ENCODE assay signal across 8 cellular contexts in genomic region chr22:27880778-27881394, GRCh38. TPM values are rescaled to one million over a fixed set of nuclear protein-coding genes. Genes with fewer than 3 reads are reported as not detected.
DNase-seq lines count a peak whose midpoint lies in the region; ATAC-seq, FAIRE-seq and TF ChIP-seq lines count a peak whose summit lies in the region.

No MANE protein-coding gene starts in this region.

- no peaks in the 10 kb centered on the region for H3K9me3 ChIP-seq in gastrocnemius medialis

- ATAC-seq in gastrocnemius medialis, result peak; percentile 81 to 85

- DNase-seq in GM12864 (ENCODE audit: low read depth) (no peak), NCI-H446 (lab: John Stamatoyannopoulos, UW) (peak; percentile 57 to 79), astrocyte of the spinal cord (ENCODE audit: low read depth, low spot score) (peak; percentile 85), hippocampal formation (lab: John Stamatoyannopoulos, UW) (peak; percentile 24 to 91), gastrocnemius medialis (no peak), posterior vena cava (ENCODE audit: low spot score) (no peak), HPDE6-E6E7 (ENCODE audit: extremely low spot score) (no peak)

- in situ Hi-C loops in astrocyte of the spinal cord (cut with HindIII; ENCODE audit: low sequenced_read_pairs), result no loop called here
- in situ Hi-C loops in gastrocnemius medialis (cut with MboI; ENCODE audit: low sequenced_read_pairs in 4 of 4), result loop anchor here (10.0 to 25.0 kb wide), 2 partner anchors 706 to 714 kb away; no protein-coding TSS in a partner anchor

- H3K4me3 ChIP-seq in GM12864 (ENCODE audit: low read depth, low read length) (no peak overlapping the region), astrocyte of the spinal cord (ENCODE audit: low read depth, low read length) (no peak overlapping the region), gastrocnemius medialis (no peak overlapping the region)

- H3K36me3 ChIP-seq in gastrocnemius medialis, result no peaks in the 10 kb centered on the region

- peaks cover 17 to 30% of the 10 kb centered on the region in 2 donors for H3K4me1 ChIP-seq in gastrocnemius medialis

- FAIRE-seq in A204.1 (lab: Jason Lieb, UNC), result peak; percentile 92

- TF ChIP-seq CTCF in GM12864 (IDR thresholded peaks at IDR 0.05; ENCODE audit: low read depth, low read length, missing control alignments) (peak; percentile 60), astrocyte of the spinal cord (IDR thresholded peaks at IDR 0.05; ENCODE audit: low read depth, low read length) (peak; percentile 71), gastrocnemius medialis (IDR thresholded peaks at IDR 0.05 in 4 of 5, conservative IDR thresholded peaks at IDR 0.05 in 1 of 5) (peak; percentile 76 to 85 (median 83))

- TF ChIP-seq POLR2A in gastrocnemius medialis (IDR thresholded peaks at IDR 0.05), result no peak

- no peaks in the 10 kb centered on the region for H3K27me3 ChIP-seq in gastrocnemius medialis

- intact Hi-C loops in gastrocnemius medialis (cut with DNase I; ENCODE audit: low total_unique reads) (loop anchor here (1.0 to 10.0 kb wide), 3 partner anchors 128 to 1126 kb away; no protein-coding TSS in a partner anchor), posterior vena cava (cut with DNase I) (loop anchor here in 1 of 2 donors (10.0 kb wide), 1 partner anchor 124 kb away; no protein-coding TSS in a partner anchor)

- H3K27ac ChIP-seq in gastrocnemius medialis, result peak overlapping the region; percentile 26 to 43 (median 38)

RNA-seq across cellular contexts. Expression of gene PITPNB, which starts 38.2 kb away (rescaled TPM):
- total RNA-seq in gastrocnemius medialis, result 10 to 100 TPM; 12.1 to 18.7 (median 16.1) TPM
- 100 to 1,000 TPM in 1 of 2 donors, 10 to 100 TPM in 1; 96.2 to 139 TPM for total RNA-seq in posterior vena cava

Comparison
In these comparisons a context has a peak if more than half of its experiments do, and no peak if none do; other contexts are left out.
1. DNase-seq: peak in NCI-H446 (2 of 2), astrocyte of the spinal cord (single experiment) and hippocampal formation (2 of 2); none in GM12864 (single experiment), gastrocnemius medialis (0 of 2), posterior vena cava (single experiment) and HPDE6-E6E7 (single experiment).
2. RNA of gene PITPNB, which starts 38.2 kb away (total RNA-seq): 96.2 to 139 TPM in posterior vena cava; 12.1 to 18.7 TPM in gastrocnemius medialis; every median in the first group is over 4 times any median in the second.
3. Peak in every context shown above with its lines, with median percentiles within 50 percentile points of each other: CTCF ChIP-seq.